ENCODE assay signal across 8 cellular contexts in genomic region chr10:49161411-49161997, GRCh38. TPM values are rescaled to one million over a fixed set of nuclear protein-coding genes. Genes with fewer than 3 reads are reported as not detected.
DNase-seq lines count a peak whose midpoint lies in the region; ATAC-seq and TF ChIP-seq lines count a peak whose summit lies in the region.

No MANE protein-coding gene starts in this region.

- no peaks in the 10 kb centered on the region; the same call in 1 of the 2 replicates for H3K27me3 ChIP-seq in Caco-2 (replicated peaks; ENCODE audit: control insufficient read depth, insufficient read depth, low read length)
- peaks cover 0 to 6% of the 10 kb centered on the region in 2 experiments for H3K27me3 ChIP-seq in mesenchymal stem cell (ENCODE audit: control insufficient read depth in 1 of 2, insufficient read depth in 1 of 2, low read length in 2 of 2)
- no peaks in the 10 kb centered on the region for H3K27me3 ChIP-seq in CD4-positive, alpha-beta memory T cell (ENCODE audit: insufficient read depth, low read length)

- H4K91ac ChIP-seq in mesenchymal stem cell (ENCODE audit: low read length) = no peak overlapping the region

- no peak overlapping the region for H2AK5ac ChIP-seq in mesenchymal stem cell (ENCODE audit: low read length, severe bottlenecking)

- H3K36me3 ChIP-seq in Caco-2 (ENCODE audit: control insufficient read depth, insufficient read depth, low read length) = no peaks in the 10 kb centered on the region
- H3K36me3 ChIP-seq in mesenchymal stem cell (ENCODE audit: control insufficient read depth in 1 of 2, insufficient read depth in 2 of 2, low read depth in 1 of 2, low read length in 2 of 2) = no peaks in the 10 kb centered on the region
- H3K36me3 ChIP-seq in CD4-positive, alpha-beta memory T cell (ENCODE audit: insufficient read depth, low read length) = no peaks in the 10 kb centered on the region

- H3K23ac ChIP-seq in mesenchymal stem cell (ENCODE audit: low read length in 2 of 2) = no peak overlapping the region

- no peak overlapping the region for H4K8ac ChIP-seq in mesenchymal stem cell (ENCODE audit: low read length)

- peak overlapping the region; percentile 13 for H3K9ac ChIP-seq in mesenchymal stem cell (ENCODE audit: low read length)

- ATAC-seq in HG03108 (IDR thresholded peaks at IDR 0.05; ENCODE audit: unreplicated experiment) = no peak

- POLR2A ChIA-PET in Caco-2 (lab: Charles Lee) = no interaction called here
- POLR2A ChIA-PET in CD4-positive, alpha-beta memory T cell (lab: Charles Lee; ENCODE audit: partially characterized antibody) = no interaction called here

- no peak overlapping the region for H2BK12ac ChIP-seq in mesenchymal stem cell (ENCODE audit: low read length in 2 of 2)

- no peaks in the 10 kb centered on the region for H3K79me1 ChIP-seq in mesenchymal stem cell (replicated peaks; ENCODE audit: low read length, poor library complexity, severe bottlenecking)

- no peak overlapping the region for H3K4ac ChIP-seq in mesenchymal stem cell (ENCODE audit: low read depth in 1 of 2, low read length in 2 of 2)

- no peak overlapping the region for H2BK5ac ChIP-seq in mesenchymal stem cell (ENCODE audit: low read depth, low read length, poor library complexity, severe bottlenecking)

- no peak overlapping the region for H3K18ac ChIP-seq in mesenchymal stem cell (ENCODE audit: low read depth in 1 of 2, low read length in 2 of 2)

- no peaks in the 10 kb centered on the region for H3K4me1 Mint-ChIP-seq in Caco-2 (ENCODE audit: low read depth, unreplicated experiment)
- H3K4me1 Mint-ChIP-seq in CD4-positive, alpha-beta memory T cell = peaks cover 6 to 35% (median 18%) of the 10 kb centered on the region in 4 donors

- DNase-seq in Caco-2 (peak in 1 of 2 experiments; percentile 44), NB4 (ENCODE audit: low read depth) (peak; percentile 75), choroid plexus epithelial cell (ENCODE audit: low read depth) (peak; percentile 79), mesenchymal stem cell (peak; percentile 33)
- no peak for DNase-seq in activated CD4-positive, alpha-beta T cell treated with anti-CD3 and anti-CD28 coated beads for 1 hour
- no peak for DNase-seq in CD4-positive, alpha-beta memory T cell
- DNase-seq in stimulated activated naive CD4-positive, alpha-beta T cell treated with Interleukin-2 at 50 U/mL for 16 hours (lab: John Stamatoyannopoulos, UW) = no peak

- no peaks in the 10 kb centered on the region for H3K4me1 ChIP-seq in Caco-2
- peaks cover 3% of the 10 kb centered on the region for H3K4me1 ChIP-seq in mesenchymal stem cell (ENCODE audit: control insufficient read depth, insufficient read depth, low read depth, low read length)
- peaks cover 6% of the 10 kb centered on the region for H3K4me1 ChIP-seq in CD4-positive, alpha-beta memory T cell (ENCODE audit: insufficient read depth, low read length)

- no peak overlapping the region for H3K27ac Mint-ChIP-seq in Caco-2 (ENCODE audit: unreplicated experiment)
- H3K27ac Mint-ChIP-seq in CD4-positive, alpha-beta memory T cell = peak overlapping the region in 1 of 7 donors; percentile 17

- CTCF ChIA-PET in Caco-2 (lab: Charles Lee) = interaction anchor here (0.9 to 1.8 kb wide), 8 partner anchors 9 to 505 kb away, joined by 3 to 19 read pairs (median 4); partner anchors contain the start of gene ERCC6
- CTCF ChIA-PET in CD4-positive, alpha-beta memory T cell (lab: Charles Lee; ENCODE audit: partially characterized antibody) = interaction anchor here (1.4 kb wide), 1 partner anchor 13 kb away, joined by 3 read pairs; no protein-coding TSS in a partner anchor

- peaks cover 31% of the 10 kb centered on the region for H3K27me3 Mint-ChIP-seq in Caco-2 (ENCODE audit: insufficient read depth, unreplicated experiment)
- no peaks in the 10 kb centered on the region for H3K27me3 Mint-ChIP-seq in CD4-positive, alpha-beta memory T cell

- H3K27ac ChIP-seq in mesenchymal stem cell (ENCODE audit: low read length, poor library complexity, severe bottlenecking) = no peak overlapping the region
- no peak overlapping the region for H3K27ac ChIP-seq in CD4-positive, alpha-beta memory T cell (ENCODE audit: low read depth, low read length)

- no peak overlapping the region for H2BK15ac ChIP-seq in mesenchymal stem cell (ENCODE audit: low read depth, poor library complexity, severe bottlenecking)

- BruUV-seq in Caco-2 (replicated peaks; lab: Mats Ljungman, UMichigan) = no TSS peak

- 60% methylated on average over 8 of the region's 8 CpGs for WGBS in mesenchymal stem cell

- H3K4me3 ChIP-seq in Caco-2 (ENCODE audit: low read depth, low read length) (no peak overlapping the region), NB4 (ENCODE audit: low read depth, low read length) (no peak overlapping the region), choroid plexus epithelial cell (ENCODE audit: low read depth, low read length) (no peak overlapping the region), mesenchymal stem cell (ENCODE audit: insufficient read depth in 1 of 2, low read depth in 1 of 2, low read length in 2 of 2) (no peak overlapping the region)
- H3K4me3 ChIP-seq in CD4-positive, alpha-beta memory T cell (ENCODE audit: low read length in 2 of 2) = no peak overlapping the region

- H3K4me3 Mint-ChIP-seq in Caco-2 (ENCODE audit: unreplicated experiment) = no peak overlapping the region
- peak overlapping the region in 1 of 8 donors; percentile 22 for H3K4me3 Mint-ChIP-seq in CD4-positive, alpha-beta memory T cell

- intact Hi-C loops in Caco-2 (cut with micrococcal nuclease; ENCODE audit: unreplicated experiment) = no loop called here
- intact Hi-C loops in CD4-positive, alpha-beta memory T cell (cut with micrococcal nuclease) = no loop called here

- H3K9me3 Mint-ChIP-seq in Caco-2 (ENCODE audit: unreplicated experiment) = no peaks in the 10 kb centered on the region
- peaks cover 0 to 1% (median 0%) of the 10 kb centered on the region in 8 donors for H3K9me3 Mint-ChIP-seq in CD4-positive, alpha-beta memory T cell

- H2AFZ ChIP-seq in mesenchymal stem cell (ENCODE audit: low read depth, low read length) = no peak overlapping the region

- H3K9me3 ChIP-seq in Caco-2 = no peaks in the 10 kb centered on the region
- no peaks in the 10 kb centered on the region for H3K9me3 ChIP-seq in mesenchymal stem cell (ENCODE audit: control insufficient read depth, low read length)
- no peaks in the 10 kb centered on the region for H3K9me3 ChIP-seq in CD4-positive, alpha-beta memory T cell (ENCODE audit: control insufficient read depth in 1 of 2, low read length in 2 of 2)

- no peak overlapping the region for H3K14ac ChIP-seq in mesenchymal stem cell (ENCODE audit: low read length in 2 of 2)

- no peak for TF ChIP-seq POLR2A in NB4 (IDR thresholded peaks at IDR 0.05; ENCODE audit: extremely low read depth, insufficient read length)

- no peak overlapping the region for H3K4me2 ChIP-seq in mesenchymal stem cell (ENCODE audit: low read length, poor library complexity, severe bottlenecking)

- no peak overlapping the region for H2BK120ac ChIP-seq in mesenchymal stem cell (ENCODE audit: low read depth, low read length)

- TF ChIP-seq CTCF in Caco-2 (IDR thresholded peaks at IDR 0.05; ENCODE audit: insufficient read depth in 1 of 2, low read depth in 1 of 2, low read length in 1 of 2, severe bottlenecking in 1 of 2, unreplicated experiment in 1 of 2) (peak; percentile 55 to 57), NB4 (IDR thresholded peaks at IDR 0.05; ENCODE audit: low read depth, low read length) (peak; percentile 43), choroid plexus epithelial cell (conservative IDR thresholded peaks at IDR 0.05; ENCODE audit: low read depth, low read length) (peak; percentile 69)

- H3K36me3 Mint-ChIP-seq in Caco-2 (ENCODE audit: insufficient read depth, unreplicated experiment) = no peaks in the 10 kb centered on the region
- peaks cover 23 to 44% of the 10 kb centered on the region in 2 donors for H3K36me3 Mint-ChIP-seq in CD4-positive, alpha-beta memory T cell

RNA-seq across cellular contexts. Expression of gene TMEM273, which starts 26.7 kb away (rescaled TPM):
- not detected in 2 replicates for total RNA-seq in Caco-2 (2022)
- not detected for polyA plus RNA-seq in mesenchymal stem cell (2013, experiment 1 of 2)
- polyA plus RNA-seq in mesenchymal stem cell (2013, experiment 2 of 2) = not detected
- 10 to 100 TPM; 27.7 to 30.4 TPM for total RNA-seq in CD4-positive, alpha-beta memory T cell
- 100 to 1,000 TPM in 1 of 2 donors, 10 to 100 TPM in 1; 86.9 to 101 TPM for polyA plus RNA-seq in CD4-positive, alpha-beta memory T cell

RNA-seq across cellular contexts. Expression of gene FAM170B, which starts 27.7 kb away (rescaled TPM):
- total RNA-seq in Caco-2 (2022) = not detected in 2 replicates
- polyA plus RNA-seq in mesenchymal stem cell (2013, experiment 1 of 2) = not detected
- not detected for polyA plus RNA-seq in mesenchymal stem cell (2013, experiment 2 of 2)
- not detected for total RNA-seq in CD4-positive, alpha-beta memory T cell
- not detected for polyA plus RNA-seq in CD4-positive, alpha-beta memory T cell

RNA-seq across cellular contexts. Expression of gene VSTM4, which starts 46.2 kb away (rescaled TPM):
- total RNA-seq in Caco-2 (2022) = not detected in 2 replicates
- polyA plus RNA-seq in mesenchymal stem cell (2013, experiment 1 of 2) = 1.1 TPM
- 1.2 TPM for polyA plus RNA-seq in mesenchymal stem cell (2013, experiment 2 of 2)
- not detected for total RNA-seq in CD4-positive, alpha-beta memory T cell
- polyA plus RNA-seq in CD4-positive, alpha-beta memory T cell = not detected

Comparison
In these comparisons a context has a peak if more than half of its experiments do, and no peak if none do; other contexts are left out.
1. DNase-seq: peak in NB4 (single experiment), choroid plexus epithelial cell (single experiment) and mesenchymal stem cell (single experiment); none in activated CD4-positive, alpha-beta T cell treated with anti-CD3 and anti-CD28 coated beads for 1 hour (single experiment), CD4-positive, alpha-beta memory T cell (0 of 5) and stimulated activated naive CD4-positive, alpha-beta T cell treated with Interleukin-2 at 50 U/mL for 16 hours (single experiment).
2. RNA of gene TMEM273, which starts 26.7 kb away (total RNA-seq): 27.7 to 30.4 TPM in CD4-positive, alpha-beta memory T cell; not detected in Caco-2; every median in the first group is over 10 times any median in the second.
3. Peak in every context shown above with its lines, with median percentiles within 50 percentile points of each other: CTCF ChIP-seq.